In the genomic region with DNA sequence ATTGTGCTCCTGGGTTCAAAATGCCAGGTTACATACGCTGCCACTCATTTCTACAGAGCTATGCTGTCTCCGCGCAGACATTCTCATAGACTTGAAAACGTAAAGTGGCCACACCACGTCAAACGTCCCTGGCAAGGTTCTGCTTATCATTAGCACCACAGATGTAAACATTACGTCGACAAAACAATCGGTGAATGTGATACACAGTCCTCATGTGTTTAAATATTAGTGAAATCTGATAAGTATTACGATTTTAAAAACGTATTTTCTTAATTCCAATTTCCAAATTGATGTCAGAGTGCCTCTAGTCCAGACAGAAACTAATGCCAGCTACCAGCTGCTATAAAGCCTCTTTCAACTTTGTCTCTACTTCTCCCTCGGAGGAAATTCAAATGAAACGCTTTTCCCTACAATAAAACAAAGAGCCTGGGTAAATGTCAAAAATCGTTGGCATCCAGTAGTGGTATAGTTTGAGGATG, we compare ENCODE assay signal across 7 cellular contexts. TPM values are rescaled to one million over a fixed set of nuclear protein-coding genes. Genes with fewer than 3 reads are reported as not detected.
DNase-seq lines count a peak whose midpoint lies in the region; ATAC-seq and TF ChIP-seq lines count a peak whose summit lies in the region.

No MANE protein-coding gene starts in this region.

- no peaks in the 10 kb centered on the region for H3K9me3 ChIP-seq in osteoblast (ENCODE audit: low read depth, low read length)

- POLR2A ChIA-PET in activated CD8-positive, alpha-beta T cell treated with anti-CD3 and anti-CD28 coated beads, Interleukin-2, amount 10 ng/mL, durations not matched to agents 7 days and 5 days (lab: Charles Lee): interaction anchor here (0.8 to 11.0 kb wide), 28 partner anchors 8 to 638 kb away, joined by 3 to 348 read pairs (median 9); no protein-coding TSS in a partner anchor

- TF ChIP-seq CTCF in GM12875 (IDR thresholded peaks at IDR 0.05; ENCODE audit: borderline replicate concordance, insufficient read depth, low read depth, low read length) (no peak), foreskin fibroblast (IDR thresholded peaks at IDR 0.05; ENCODE audit: low read depth, low read length) (no peak), osteoblast (IDR thresholded peaks at IDR 0.05; ENCODE audit: extremely low read depth, low read depth, low read length) (no peak)

- CTCF ChIA-PET in activated CD8-positive, alpha-beta T cell treated with anti-CD3 and anti-CD28 coated beads, Interleukin-2, amount 10 ng/mL, durations not matched to agents 7 days and 5 days (lab: Charles Lee): interaction anchor here (1.0 to 4.6 kb wide), 8 partner anchors 13 to 167 kb away, joined by 4 to 26 read pairs (median 6); no protein-coding TSS in a partner anchor

- peaks cover 28% of the 10 kb centered on the region for H3K4me1 Mint-ChIP-seq in activated CD8-positive, alpha-beta T cell treated with anti-CD3 and anti-CD28 coated beads, Interleukin-2, amount 10 ng/mL, durations not matched to agents 7 days and 5 days (ENCODE audit: low read depth)

- H3K4me3 ChIP-seq in GM12875 (ENCODE audit: low read depth, low read length) (peak overlapping the region; percentile 92), foreskin fibroblast (ENCODE audit: low read depth in 1 of 2, low read length in 2 of 2) (peak overlapping the region; percentile 56 to 91), osteoblast (ENCODE audit: insufficient read depth, low read length) (peak overlapping the region; percentile 93)

- peaks cover 61% of the 10 kb centered on the region for H3K79me2 ChIP-seq in osteoblast (ENCODE audit: insufficient read depth, low read length)

- H3K27me3 Mint-ChIP-seq in activated CD8-positive, alpha-beta T cell treated with anti-CD3 and anti-CD28 coated beads, Interleukin-2, amount 10 ng/mL, durations not matched to agents 7 days and 5 days (ENCODE audit: low read depth): no peaks in the 10 kb centered on the region

- H3K27me3 ChIP-seq in osteoblast (ENCODE audit: insufficient read depth, low read length): no peaks in the 10 kb centered on the region

- H3K4me1 ChIP-seq in osteoblast (ENCODE audit: insufficient read depth, low read length): peaks cover 29% of the 10 kb centered on the region

- H3K36me3 ChIP-seq in osteoblast (ENCODE audit: insufficient read depth, low read length): peaks cover 7% of the 10 kb centered on the region

- H3K27ac Mint-ChIP-seq in activated CD8-positive, alpha-beta T cell treated with anti-CD3 and anti-CD28 coated beads, Interleukin-2, amount 10 ng/mL, durations not matched to agents 7 days and 5 days: peak overlapping the region; percentile 94

- DNase-seq in NCI-H510A (lab: John Stamatoyannopoulos, UW) (peak; percentile 2), foreskin fibroblast (peak in 1 of 2 donors; percentile 46), osteoblast (ENCODE audit: insufficient read length, low spot score, missing footprints) (no peak), HK-2 (ENCODE audit: unreplicated experiment) (no peak)
- DNase-seq in activated CD8-positive, alpha-beta T cell treated with anti-CD3 and anti-CD28 coated beads, Interleukin-2, amount 10 ng/mL, durations not matched to agents 7 days and 5 days: peak; percentile 84

- peak overlapping the region; percentile 91 for H3K4me2 ChIP-seq in osteoblast (ENCODE audit: insufficient read depth, low read length)

- peak; percentile 21 for ATAC-seq in HG02623 (IDR thresholded peaks at IDR 0.05; ENCODE audit: unreplicated experiment)
- ATAC-seq in activated CD8-positive, alpha-beta T cell treated with anti-CD3 and anti-CD28 coated beads, Interleukin-2, amount 10 ng/mL, durations not matched to agents 7 days and 5 days: peak; percentile 8

- H4K20me1 ChIP-seq in osteoblast (ENCODE audit: insufficient read depth, low read length): no peaks in the 10 kb centered on the region

- H2AFZ ChIP-seq in osteoblast (ENCODE audit: low read length): no peak overlapping the region

- H3K9me3 Mint-ChIP-seq in activated CD8-positive, alpha-beta T cell treated with anti-CD3 and anti-CD28 coated beads, Interleukin-2, amount 10 ng/mL, durations not matched to agents 7 days and 5 days (ENCODE audit: insufficient read depth): no peaks in the 10 kb centered on the region

- H3K27ac ChIP-seq in osteoblast (ENCODE audit: low read depth, low read length): peak overlapping the region; percentile 93

- peak overlapping the region; percentile 96 for H3K4me3 Mint-ChIP-seq in activated CD8-positive, alpha-beta T cell treated with anti-CD3 and anti-CD28 coated beads, Interleukin-2, amount 10 ng/mL, durations not matched to agents 7 days and 5 days

- H3K36me3 Mint-ChIP-seq in activated CD8-positive, alpha-beta T cell treated with anti-CD3 and anti-CD28 coated beads, Interleukin-2, amount 10 ng/mL, durations not matched to agents 7 days and 5 days (ENCODE audit: low read depth): peaks cover 84% of the 10 kb centered on the region

RNA-seq across cellular contexts. Expression of gene STK17B, which starts 1.1 kb away (rescaled TPM):
- 100 to 1,000 TPM; 453 to 469 TPM for total RNA-seq in activated CD8-positive, alpha-beta T cell treated with anti-CD3 and anti-CD28 coated beads, Interleukin-2, amount 10 ng/mL, durations not matched to agents 7 days and 5 days
- 139 and 140 TPM in 2 replicates for total RNA-seq in osteoblast

Comparison
In these comparisons a context has a peak if more than half of its experiments do, and no peak if none do; other contexts are left out.
1. DNase-seq: peak in NCI-H510A (single experiment) and activated CD8-positive, alpha-beta T cell treated with anti-CD3 and anti-CD28 coated beads, Interleukin-2, amount 10 ng/mL, durations not matched to agents 7 days and 5 days (single experiment); none in osteoblast (single experiment) and HK-2 (single experiment).
2. Peak in every context shown above with its lines, with median percentiles within 50 percentile points of each other: H3K4me3 ChIP-seq.